ENCODE assay signal across 15 cellular contexts in genomic region chr7:17593854-17594419, GRCh38.
"Had no signal": no experiment of that assay in that cellular context is flagged by ENCODE, and none has a peak within 500 bp of the region (broad histone marks: within the 10 kb centered on the region; RNA-seq: fewer than 3 reads in every experiment).

No MANE protein-coding gene starts in this region.

- H3K9me3 Mint-ChIP-seq: activated B cell treated with CpG ODN at 0.5 μM for 24 hours; activated CD4-positive, alpha-beta T cell treated with anti-CD3 and anti-CD28 coated beads, Interleukin-2, amount 10 ng/mL, durations not matched to agents 24 days and 14 days; activated naive CD4-positive, alpha-beta T cell treated with anti-CD3 and anti-CD28 coated beads for 36 hours; stimulated activated naive CD8-positive, alpha-beta T cell treated with anti-CD3 and anti-CD28 coated beads, Interleukin-15, amount 100 ng/mL, for 72 hours had no signal

- ATAC-seq: body of pancreas; stimulated activated naive CD8-positive, alpha-beta T cell treated with anti-CD3 and anti-CD28 coated beads, Interleukin-15, amount 100 ng/mL, for 72 hours; T-helper 17 cell had no signal

- H3K27me3 Mint-ChIP-seq: activated B cell treated with CpG ODN at 0.5 μM for 24 hours; activated CD4-positive, alpha-beta T cell treated with anti-CD3 and anti-CD28 coated beads, Interleukin-2, amount 10 ng/mL, durations not matched to agents 24 days and 14 days; stimulated activated naive CD8-positive, alpha-beta T cell treated with anti-CD3 and anti-CD28 coated beads, Interleukin-15, amount 100 ng/mL, for 72 hours had no signal

- H3K9me3 ChIP-seq: body of pancreas, left ventricle myocardium inferior, thoracic aorta had no signal

- H3K27ac ChIP-seq: body of pancreas, coronary artery, epithelial cell of prostate, left ventricle myocardium inferior, thoracic aorta had no signal

- DNase-seq: activated B cell treated with CpG ODN at 0.5 μM for 24 hours; activated CD4-positive, alpha-beta T cell treated with anti-CD3 and anti-CD28 coated beads, Interleukin-2, amount 10 ng/mL, durations not matched to agents 24 days and 14 days; activated naive CD4-positive, alpha-beta T cell treated with anti-CD3 and anti-CD28 coated beads for 36 hours; body of pancreas; central memory CD4-positive, alpha-beta T cell; effector memory CD4-positive, alpha-beta T cell; islet precursor cell; left ventricle myocardium inferior; mesenchymal stem cell; stimulated activated CD4-positive, alpha-beta T cell treated with anti-CD3 and anti-CD28 coated beads, Interleukin-4, amount 100 ng/mL, for 24 hours; stimulated activated naive CD8-positive, alpha-beta T cell treated with anti-CD3 and anti-CD28 coated beads, Interleukin-15, amount 100 ng/mL, for 72 hours; T-helper 17 cell had no signal

- H3K27ac Mint-ChIP-seq: activated B cell treated with CpG ODN at 0.5 μM for 24 hours; activated CD4-positive, alpha-beta T cell treated with anti-CD3 and anti-CD28 coated beads, Interleukin-2, amount 10 ng/mL, durations not matched to agents 24 days and 14 days; activated naive CD4-positive, alpha-beta T cell treated with anti-CD3 and anti-CD28 coated beads for 36 hours; stimulated activated naive CD8-positive, alpha-beta T cell treated with anti-CD3 and anti-CD28 coated beads, Interleukin-15, amount 100 ng/mL, for 72 hours; T-helper 17 cell had no signal

- H3K4me3 ChIP-seq: body of pancreas, coronary artery, left ventricle myocardium inferior, thoracic aorta had no signal

- H3K4me1 Mint-ChIP-seq: activated B cell treated with CpG ODN at 0.5 μM for 24 hours; activated CD4-positive, alpha-beta T cell treated with anti-CD3 and anti-CD28 coated beads, Interleukin-2, amount 10 ng/mL, durations not matched to agents 24 days and 14 days; stimulated activated naive CD8-positive, alpha-beta T cell treated with anti-CD3 and anti-CD28 coated beads, Interleukin-15, amount 100 ng/mL, for 72 hours had no signal

- H3K4me1 ChIP-seq: body of pancreas, left ventricle myocardium inferior had no signal

- H3K4me3 Mint-ChIP-seq: activated B cell treated with CpG ODN at 0.5 μM for 24 hours; activated CD4-positive, alpha-beta T cell treated with anti-CD3 and anti-CD28 coated beads, Interleukin-2, amount 10 ng/mL, durations not matched to agents 24 days and 14 days; activated naive CD4-positive, alpha-beta T cell treated with anti-CD3 and anti-CD28 coated beads for 36 hours; stimulated activated naive CD8-positive, alpha-beta T cell treated with anti-CD3 and anti-CD28 coated beads, Interleukin-15, amount 100 ng/mL, for 72 hours; T-helper 17 cell had no signal

- H3K27me3 ChIP-seq: body of pancreas had no signal

- H3K36me3 ChIP-seq: left ventricle myocardium inferior, thoracic aorta had no signal
